10 cellular contexts compared by ENCODE assay signal in genomic region chr21:32618218-32618617, GRCh38. TPM values are rescaled to one million over a fixed set of nuclear protein-coding genes. Genes with fewer than 3 reads are reported as not detected.
DNase-seq lines count a peak whose midpoint lies in the region; ATAC-seq, FAIRE-seq and TF ChIP-seq lines count a peak whose summit lies in the region.
"Not testable (repeated sequence)": the region's sequence is repeated elsewhere in the genome, so short reads cannot be mapped to it uniquely, and the experiment has no call there.
"Had no signal": no experiment of that assay in that cellular context is flagged by ENCODE, and none has a peak within 500 bp of the region (broad histone marks: within the 10 kb centered on the region; RNA-seq: fewer than 3 reads in every experiment).

No MANE protein-coding gene starts in this region.

- not testable (repeated sequence) for BruUV-seq in K562 (replicated peaks; lab: Mats Ljungman, UMichigan); HepG2 (replicated peaks; lab: Mats Ljungman, UMichigan)

- WGBS in K562 (ENCODE audit: insufficient coverage, low coverage, missing lambda C conversion rate): 46% methylated on average over 6 of the region's 6 CpGs
- 7% methylated on average over 2 of the region's 6 CpGs for WGBS in HepG2 (ENCODE audit: low lambda C conversion rate)

- not testable (repeated sequence) for FAIRE-seq in K562 (lab: Jason Lieb, UNC); kidney (lab: Jason Lieb, UNC); HepG2 (lab: Jason Lieb, UNC)

- in situ Hi-C loops in K562 (cut with MboI); HepG2 (cut with HindIII; ENCODE audit: extremely low pct_ligation_motif_present, low pct_unique_long_range_greater_than_20kb): not testable (repeated sequence)

- not testable (repeated sequence) for ATAC-seq in K562, HepG2

- TF ChIP-seq CTCF in K562 (IDR thresholded peaks at IDR 0.05 in 2 of 3, conservative IDR thresholded peaks at IDR 0.05 in 1 of 3; ENCODE audit: insufficient read depth in 2 of 3, low read depth in 1 of 3, low read length in 3 of 3); kidney (IDR thresholded peaks at IDR 0.05; ENCODE audit: borderline replicate concordance, extremely low read depth, insufficient read depth); HepG2 (CRISPR knock-in tag; IDR thresholded peaks at IDR 0.05); type B pancreatic cell (conservative IDR thresholded peaks at IDR 0.05): not testable (repeated sequence)

- not testable (repeated sequence) for H3K79me2 ChIP-seq in K562 (ENCODE audit: control insufficient read depth, insufficient read depth, low read length); HepG2 (ENCODE audit: insufficient read depth, low read length)

- H3K4me3 Mint-ChIP-seq in type B pancreatic cell: not testable (repeated sequence)

- TF ChIP-seq RAD21 in K562 (CRISPR knock-in tag; conservative IDR thresholded peaks at IDR 0.05 in 1 of 2, IDR thresholded peaks at IDR 0.05 in 1 of 2); HepG2 (CRISPR knock-in tag; IDR thresholded peaks at IDR 0.05): not testable (repeated sequence)

- not testable (repeated sequence) for TF ChIP-seq POLR2A in K562 (conservative IDR thresholded peaks at IDR 0.05); HepG2 (IDR thresholded peaks at IDR 0.05; ENCODE audit: insufficient read depth in 1 of 2, low read depth in 2 of 2, low read length in 2 of 2)

- H3K27ac Mint-ChIP-seq in type B pancreatic cell: peak overlapping the region; percentile 25

- not testable (repeated sequence) for DNase-seq in K562 (ENCODE audit: extremely low read depth in 1 of 4, low spot score in 3 of 4); HepG2 (ENCODE audit: low spot score); type B pancreatic cell (ENCODE audit: extremely low spot score, unreplicated experiment)
- DNase-seq in kidney: peak; percentile 48

- H2AFZ ChIP-seq in K562 (ENCODE audit: low read depth, low read length): peak overlapping the region; percentile 72
- not testable (repeated sequence) for H2AFZ ChIP-seq in HepG2 (ENCODE audit: low read length)

- H3K9me3 Mint-ChIP-seq in type B pancreatic cell: not testable (repeated sequence)

- not testable (repeated sequence) for H3K4me1 Mint-ChIP-seq in type B pancreatic cell (ENCODE audit: unreplicated experiment)

- H3K9ac ChIP-seq in K562 (ENCODE audit: insufficient read depth in 1 of 2, low read depth in 2 of 2, low read length in 2 of 2); kidney (ENCODE audit: low read length in 2 of 2); HepG2 (ENCODE audit: insufficient read depth, low read depth, low read length): not testable (repeated sequence)

- not testable (repeated sequence) for H3K4me2 ChIP-seq in K562 (ENCODE audit: insufficient read depth, low read length)
- H3K4me2 ChIP-seq in HepG2 (ENCODE audit: low read depth, low read length): peak overlapping the region; percentile 70

- not testable (repeated sequence) for H3K36me3 Mint-ChIP-seq in type B pancreatic cell

- H3K4me3 ChIP-seq in K562; kidney (ENCODE audit: low read length in 2 of 2): not testable (repeated sequence)
- H3K4me3 ChIP-seq in HepG2 (replicated peaks in 1 of 3; ENCODE audit: insufficient read depth in 1 of 3, low read depth in 2 of 3, low read length in 3 of 3): peak overlapping the region in 1 of 3 experiments; percentile 46; a peak in 1 of 6 replicates

- not testable (repeated sequence) for H3K9me3 ChIP-seq in K562 (replicated peaks; ENCODE audit: control insufficient read depth, insufficient read depth, low read depth, low read length); kidney (ENCODE audit: control insufficient read depth in 1 of 2, low read length in 2 of 2); HepG2 (ENCODE audit: low read length)

- not testable (repeated sequence) for H3K27me3 ChIP-seq in K562 (ENCODE audit: control insufficient read depth in 2 of 2, insufficient read depth in 2 of 2, low read length in 2 of 2); HepG2 (ENCODE audit: control insufficient read depth in 1 of 2, insufficient read depth in 2 of 2, low read length in 2 of 2)

- H3K27ac ChIP-seq in K562 (ENCODE audit: extremely low read depth, low read depth, low read length); kidney (ENCODE audit: low read depth in 2 of 2, low read length in 2 of 2); HepG2 (ENCODE audit: extremely low read length, insufficient read depth, low read length): not testable (repeated sequence)

- intact Hi-C loops in K562 (cut with micrococcal nuclease); kidney (cut with DNase I); HepG2 (cut with micrococcal nuclease; ENCODE audit: unreplicated experiment): not testable (repeated sequence)

- H3K27me3 Mint-ChIP-seq in type B pancreatic cell: peaks cover 43% of the 10 kb centered on the region

- POLR2A ChIA-PET in K562 (lab: Yijun Ruan, JAX); HepG2 (lab: Yijun Ruan, JAX): not testable (repeated sequence)

- not testable (repeated sequence) for TF ChIP-seq EP300 in K562 (IDR thresholded peaks at IDR 0.05; ENCODE audit: low read length); HepG2 (IDR thresholded peaks at IDR 0.05; ENCODE audit: low read depth in 2 of 2, low read length in 2 of 2); HepG2 (CRISPR knock-in tag; IDR thresholded peaks at IDR 0.05; ENCODE audit: borderline replicate concordance)

- not testable (repeated sequence) for H3K4me1 ChIP-seq in K562 (replicated peaks in 1 of 2; ENCODE audit: control insufficient read depth in 2 of 2, insufficient read depth in 2 of 2, low read length in 2 of 2); kidney (ENCODE audit: control insufficient read depth in 1 of 2, insufficient read depth in 1 of 2, low read depth in 1 of 2, low read length in 2 of 2); HepG2 (ENCODE audit: insufficient read depth, low read length)

- CTCF ChIA-PET in K562 (lab: Yijun Ruan, JAX; ENCODE audit: low intra/inter-chr PET ratio); HepG2 (lab: Yijun Ruan, JAX; ENCODE audit: low intra/inter-chr PET ratio, low total read pairs): not testable (repeated sequence)

- H4K20me1 ChIP-seq in K562 (replicated peaks; ENCODE audit: control insufficient read depth, insufficient read depth, low read length); HepG2 (ENCODE audit: insufficient read depth, low read length): not testable (repeated sequence)

- not testable (repeated sequence) for H3K36me3 ChIP-seq in K562 (ENCODE audit: control insufficient read depth, insufficient read depth, low read length); kidney (ENCODE audit: control insufficient read depth in 1 of 2, insufficient read depth in 2 of 2, low read length in 2 of 2); HepG2 (replicated peaks in 1 of 2; ENCODE audit: control insufficient read depth in 1 of 2, insufficient read depth in 2 of 2, low read length in 2 of 2)

- H3K9me1 ChIP-seq in K562 (ENCODE audit: control insufficient read depth, insufficient read depth, low read length): not testable (repeated sequence)

RNA-seq across cellular contexts. Expression of gene CFAP298, which starts 6.0 kb away (rescaled TPM):
- 50.0 and 58.7 TPM in 2 replicates for total RNA-seq in K562 (2011; cell fraction: chromatin; rRNA removed; ENCODE audit: low replicate concordance)
- total RNA-seq in K562 (2011; cell fraction: nucleolus; rRNA removed): 38.8 and 40.5 TPM in 2 replicates
- total RNA-seq in K562 (2011; cell fraction: nucleoplasm; rRNA removed): 45.3 and 53.1 TPM in 2 replicates
- total RNA-seq in K562 (2014; rRNA removed) (165 and 178 TPM in 2 replicates), K562 (2014; rRNA removed; fragmentation: Illumina TruSeq; extraction: Trizol) (78.6 and 88.5 TPM in 2 replicates), K562 (2015; rRNA removed; fragmentation: Illumina TruSeq; extraction: Trizol) (86.3 and 90.5 TPM in 2 replicates), K562 (2021) (119 and 121 TPM in 2 replicates), kidney (46.9 TPM), HepG2 (2016; rRNA removed; fragmentation: Illumina TruSeq; extraction: Trizol) (62.2 and 67.5 TPM in 2 replicates), type B pancreatic cell (ENCODE audit: low replicate concordance) (41.1 and 43.8 TPM in 2 replicates)
- polyA plus RNA-seq in K562 (2011; rRNA removed) (61.8 and 70.0 TPM in 2 replicates), K562 (2014; fragmentation: Illumina TruSeq; extraction: Trizol) (89.7 and 92.9 TPM in 2 replicates), K562 (2014; fragmentation: Nextera tagmentation; extraction: Ambion mirVana) (10 to 100 TPM; 31.4 to 43.5 TPM), K562 (2014; rRNA removed) (135 and 139 TPM in 2 replicates), kidney (ENCODE audit: insufficient read depth, low read depth, low replicate concordance) (43.8 TPM), HepG2 (2011; rRNA removed) (19.6 and 21.2 TPM in 2 replicates)
- polyA plus RNA-seq in K562 (2011; cell fraction: cytosol; rRNA removed): 36.8 and 74.4 TPM in 2 replicates
- 66.3 and 77.5 TPM in 2 replicates for polyA plus RNA-seq in K562 (2011; cell fraction: nucleus; rRNA removed)
- 96.3 and 133 TPM in 2 replicates for polyA plus RNA-seq in K562 (2012)
- 23.8 and 24.0 TPM in 2 replicates for polyA minus RNA-seq in K562 (2011; rRNA and poly(A)+ RNA removed)
- polyA minus RNA-seq in K562 (2011; cell fraction: cytosol; rRNA and poly(A)+ RNA removed): 23.1 and 27.0 TPM in 2 replicates
- 15.8 and 23.3 TPM in 2 replicates for polyA minus RNA-seq in K562 (2011; cell fraction: nucleus; rRNA and poly(A)+ RNA removed)
- total RNA-seq in HepG2 (2016; cell fraction: cytosol; rRNA removed; fragmentation: Illumina TruSeq; extraction: Trizol; ENCODE audit: low read depth): 8.3 and 10.1 TPM in 2 replicates
- total RNA-seq in HepG2 (2016; cell fraction: insoluble cytoplasmic fraction; rRNA removed; fragmentation: Illumina TruSeq; extraction: Trizol): 63.4 and 69.3 TPM in 2 replicates
- 15.3 and 17.5 TPM in 2 replicates for total RNA-seq in HepG2 (2016; cell fraction: membrane; rRNA removed; fragmentation: Illumina TruSeq; extraction: Trizol)
- 27.5 and 31.3 TPM in 2 replicates for total RNA-seq in HepG2 (2016; cell fraction: nucleus; rRNA removed; fragmentation: Illumina TruSeq; extraction: Trizol)
- 17.9 and 20.0 TPM in 2 replicates for polyA plus RNA-seq in HepG2 (2011; cell fraction: cytosol; rRNA removed)
- 36.7 and 41.1 TPM in 2 replicates for polyA plus RNA-seq in HepG2 (2011; cell fraction: nucleus; rRNA removed)
- 26.6 and 34.3 TPM in 2 replicates for polyA plus RNA-seq in HepG2 (2012)
- 5.4 and 6.3 TPM in 2 replicates for polyA plus RNA-seq in HepG2 (2016; cell fraction: cytosol; fragmentation: Illumina TruSeq; extraction: Trizol; ENCODE audit: low read depth)
- polyA plus RNA-seq in HepG2 (2016; cell fraction: insoluble cytoplasmic fraction; fragmentation: Illumina TruSeq; extraction: Trizol; ENCODE audit: low read depth): 66.1 and 75.8 TPM in 2 replicates
- 8.8 and 10.3 TPM in 2 replicates for polyA plus RNA-seq in HepG2 (2016; cell fraction: membrane; fragmentation: Illumina TruSeq; extraction: Trizol; ENCODE audit: low read depth)
- 55.9 and 56.8 TPM in 2 replicates for polyA plus RNA-seq in HepG2 (2016; cell fraction: nucleus; fragmentation: Illumina TruSeq; extraction: Trizol; ENCODE audit: insufficient read depth, low read depth)
- polyA minus RNA-seq in HepG2 (2011; rRNA and poly(A)+ RNA removed; ENCODE audit: low replicate concordance): 8.7 and 11.6 TPM in 2 replicates
- polyA minus RNA-seq in HepG2 (2011; cell fraction: cytosol; rRNA and poly(A)+ RNA removed): 10.5 and 11.8 TPM in 2 replicates
- polyA minus RNA-seq in HepG2 (2011; cell fraction: nucleus; rRNA and poly(A)+ RNA removed): 13.8 and 14.3 TPM in 2 replicates

RNA-seq across cellular contexts. Expression of gene TCP10L, which starts 32.9 kb away (rescaled TPM):
- total RNA-seq in K562 (2011; cell fraction: chromatin; rRNA removed; ENCODE audit: low replicate concordance): 0.30 and 0.55 TPM in 2 replicates
- total RNA-seq in K562 (2011; cell fraction: nucleolus; rRNA removed): not detected in 2 replicates
- 0.37 TPM in 1 of 2 replicates, not detected in the other for total RNA-seq in K562 (2011; cell fraction: nucleoplasm; rRNA removed)
- 1.2 TPM in 1 of 2 replicates, not detected in the other for total RNA-seq in K562 (2014; rRNA removed)
- 0.77 and 0.91 TPM in 2 replicates for total RNA-seq in K562 (2014; rRNA removed; fragmentation: Illumina TruSeq; extraction: Trizol)
- total RNA-seq in K562 (2015; rRNA removed; fragmentation: Illumina TruSeq; extraction: Trizol): 0.53 and 0.87 TPM in 2 replicates
- total RNA-seq in K562 (2021): 0.49 and 0.58 TPM in 2 replicates
- polyA plus RNA-seq in K562 (2011; rRNA removed): 0.19 and 0.38 TPM in 2 replicates
- polyA plus RNA-seq in K562 (2011; cell fraction: cytosol; rRNA removed): 0.18 and 0.22 TPM in 2 replicates
- 0.25 TPM in 1 of 2 replicates, not detected in the other for polyA plus RNA-seq in K562 (2011; cell fraction: nucleus; rRNA removed)
- 0.89 and 3.0 TPM in 2 replicates for polyA plus RNA-seq in K562 (2012)
- polyA plus RNA-seq in K562 (2014; fragmentation: Illumina TruSeq; extraction: Trizol): 0.21 and 0.34 TPM in 2 replicates
- polyA plus RNA-seq in K562 (2014; fragmentation: Nextera tagmentation; extraction: Ambion mirVana): under 1 TPM; 0.56 to 0.68 TPM
- polyA plus RNA-seq in K562 (2014; rRNA removed): 0.76 TPM in 1 of 2 replicates, not detected in the other
- 0.39 TPM in 2 replicates for polyA minus RNA-seq in K562 (2011; rRNA and poly(A)+ RNA removed)
- polyA minus RNA-seq in K562 (2011; cell fraction: cytosol; rRNA and poly(A)+ RNA removed): not detected in 2 replicates
- 0.22 TPM in 1 of 2 replicates, not detected in the other for polyA minus RNA-seq in K562 (2011; cell fraction: nucleus; rRNA and poly(A)+ RNA removed)
- 2.2 TPM for total RNA-seq in kidney
- polyA plus RNA-seq in kidney (ENCODE audit: insufficient read depth, low read depth, low replicate concordance): 5.2 TPM
- total RNA-seq in HepG2 (2016; rRNA removed; fragmentation: Illumina TruSeq; extraction: Trizol): 2.4 and 2.8 TPM in 2 replicates
- total RNA-seq in HepG2 (2016; cell fraction: cytosol; rRNA removed; fragmentation: Illumina TruSeq; extraction: Trizol; ENCODE audit: low read depth): 3.3 and 3.5 TPM in 2 replicates
- total RNA-seq in HepG2 (2016; cell fraction: insoluble cytoplasmic fraction; rRNA removed; fragmentation: Illumina TruSeq; extraction: Trizol): 2.7 and 2.9 TPM in 2 replicates
- total RNA-seq in HepG2 (2016; cell fraction: membrane; rRNA removed; fragmentation: Illumina TruSeq; extraction: Trizol): 4.2 and 4.4 TPM in 2 replicates
- total RNA-seq in HepG2 (2016; cell fraction: nucleus; rRNA removed; fragmentation: Illumina TruSeq; extraction: Trizol): 1.8 and 1.9 TPM in 2 replicates
- polyA plus RNA-seq in HepG2 (2011; rRNA removed): 0.90 and 1.0 TPM in 2 replicates
- polyA plus RNA-seq in HepG2 (2011; cell fraction: cytosol; rRNA removed): 0.62 and 0.91 TPM in 2 replicates
- 0.42 and 0.76 TPM in 2 replicates for polyA plus RNA-seq in HepG2 (2011; cell fraction: nucleus; rRNA removed)
- polyA plus RNA-seq in HepG2 (2012): 0.75 and 2.0 TPM in 2 replicates
- polyA plus RNA-seq in HepG2 (2016; cell fraction: cytosol; fragmentation: Illumina TruSeq; extraction: Trizol; ENCODE audit: low read depth): 4.4 and 6.0 TPM in 2 replicates
- polyA plus RNA-seq in HepG2 (2016; cell fraction: insoluble cytoplasmic fraction; fragmentation: Illumina TruSeq; extraction: Trizol; ENCODE audit: low read depth): 2.8 and 3.2 TPM in 2 replicates
- 3.1 and 4.8 TPM in 2 replicates for polyA plus RNA-seq in HepG2 (2016; cell fraction: membrane; fragmentation: Illumina TruSeq; extraction: Trizol; ENCODE audit: low read depth)
- polyA plus RNA-seq in HepG2 (2016; cell fraction: nucleus; fragmentation: Illumina TruSeq; extraction: Trizol; ENCODE audit: insufficient read depth, low read depth): 1.5 and 2.0 TPM in 2 replicates
- 0.49 TPM in 1 of 2 replicates, not detected in the other for polyA minus RNA-seq in HepG2 (2011; rRNA and poly(A)+ RNA removed; ENCODE audit: low replicate concordance)
- polyA minus RNA-seq in HepG2 (2011; cell fraction: cytosol; rRNA and poly(A)+ RNA removed): not detected in 2 replicates
- polyA minus RNA-seq in HepG2 (2011; cell fraction: nucleus; rRNA and poly(A)+ RNA removed): 0.13 TPM in 1 of 2 replicates, not detected in the other
- 0.93 and 1.2 TPM in 2 replicates for total RNA-seq in type B pancreatic cell (ENCODE audit: low replicate concordance)
- total RNA-seq: A172; Caco-2; Calu3; CD8-positive, alpha-beta memory T cell; CD8-positive, alpha-beta T cell had no signal
- polyA plus RNA-seq: BJ had no signal
